In the genomic region with DNA sequence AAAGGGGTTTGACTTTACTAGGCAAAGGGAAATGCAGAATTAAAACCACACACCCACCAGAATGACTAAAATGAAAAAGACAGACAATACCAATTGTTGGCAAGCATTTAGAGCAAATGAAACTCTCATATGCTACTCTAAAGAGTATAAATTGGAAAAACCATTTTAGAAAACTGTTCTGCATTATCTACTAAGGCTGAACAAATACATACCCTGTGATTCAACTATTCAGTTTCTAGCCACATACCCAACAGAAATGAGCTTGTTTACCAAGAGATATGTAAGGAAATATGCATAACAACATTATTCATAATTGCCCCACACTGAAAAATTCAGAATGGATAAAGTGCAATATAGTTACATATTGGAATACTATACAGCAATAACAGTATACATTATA, we compare ENCODE assay signal across 17 cellular contexts. TPM values are rescaled to one million over a fixed set of nuclear protein-coding genes. Genes with fewer than 3 reads are reported as not detected.
DNase-seq lines count a peak whose midpoint lies in the region; ATAC-seq, FAIRE-seq and TF ChIP-seq lines count a peak whose summit lies in the region.
"Had no signal": no experiment of that assay in that cellular context is flagged by ENCODE, and none has a peak within 500 bp of the region (broad histone marks: within the 10 kb centered on the region; RNA-seq: fewer than 3 reads in every experiment).

No MANE protein-coding gene starts in this region.

- no peak for TF ChIP-seq EP300 in gastroesophageal sphincter (IDR thresholded peaks at IDR 0.05)

- no peaks in the 10 kb centered on the region for H3K27me3 Mint-ChIP-seq in T-helper 1 cell treated with Interleukin-12 subunit alpha and Interleukin-12 subunit beta and Interleukin-4 antibody, amounts not matched to agents 30 μg/mL and 1 μg/mL, for 36 hours (ENCODE audit: low read depth)
- H3K27me3 Mint-ChIP-seq in activated T-cell treated with anti-CD3 and anti-CD28 coated beads, Interleukin-2, amount 50 U/mL, for 72 hours (ENCODE audit: low read depth), result peaks cover 61% of the 10 kb centered on the region
- H3K27me3 Mint-ChIP-seq in astrocyte (ENCODE audit: low read depth, unreplicated experiment), result no peaks in the 10 kb centered on the region
- H3K27me3 Mint-ChIP-seq in stimulated activated naive CD8-positive, alpha-beta T cell treated with anti-CD3 and anti-CD28 coated beads, Interleukin-15, amount 100 ng/mL, for 72 hours, result peaks cover 19% of the 10 kb centered on the region

- H3K4me3 Mint-ChIP-seq in T-helper 1 cell treated with Interleukin-12 subunit alpha and Interleukin-12 subunit beta and Interleukin-4 antibody, amounts not matched to agents 30 μg/mL and 1 μg/mL, for 36 hours, result no peak overlapping the region
- peak overlapping the region in 1 of 2 donors; percentile 57 for H3K4me3 Mint-ChIP-seq in activated T-cell treated with anti-CD3 and anti-CD28 coated beads, Interleukin-2, amount 50 U/mL, for 72 hours
- H3K4me3 Mint-ChIP-seq in astrocyte (ENCODE audit: unreplicated experiment), result no peak overlapping the region
- H3K4me3 Mint-ChIP-seq in stimulated activated naive CD8-positive, alpha-beta T cell treated with anti-CD3 and anti-CD28 coated beads, Interleukin-15, amount 100 ng/mL, for 72 hours, result peak overlapping the region in 1 of 2 donors; percentile 12
- H3K4me3 Mint-ChIP-seq: CD8-positive, alpha-beta memory T cell; HFFc6 had no signal

- peaks cover 20% of the 10 kb centered on the region for H3K4me1 ChIP-seq in astrocyte (ENCODE audit: insufficient read depth, low read length)
- no peaks in the 10 kb centered on the region for H3K4me1 ChIP-seq in gastroesophageal sphincter

- H3K79me2 ChIP-seq in astrocyte (ENCODE audit: insufficient read depth, low read length), result no peaks in the 10 kb centered on the region

- TF ChIP-seq CTCF in astrocyte (IDR thresholded peaks at IDR 0.05; ENCODE audit: insufficient read depth, low read depth, low read length), result no peak
- TF ChIP-seq CTCF in gastroesophageal sphincter (IDR thresholded peaks at IDR 0.05), result no peak

- TF ChIP-seq POLR2A in gastroesophageal sphincter (IDR thresholded peaks at IDR 0.05), result no peak

- no peak overlapping the region for H3K27ac ChIP-seq in astrocyte (ENCODE audit: low read depth, low read length)
- H3K27ac ChIP-seq in gastroesophageal sphincter, result no peak overlapping the region
- H3K27ac ChIP-seq: 22Rv1 had no signal

- H3K36me3 ChIP-seq in astrocyte (ENCODE audit: insufficient read depth, low read length), result no peaks in the 10 kb centered on the region
- no peaks in the 10 kb centered on the region for H3K36me3 ChIP-seq in gastroesophageal sphincter

- DNase-seq in T-helper 1 cell (no peak), astrocyte (ENCODE audit: low read depth) (no peak)
- no peak for DNase-seq in activated T-cell treated with anti-CD3 and anti-CD28 coated beads, Interleukin-2, amount 50 U/mL, for 72 hours
- no peak for DNase-seq in activated T-cell treated with anti-CD3 and anti-CD28 coated beads, Interleukin-2, amount 50 U/mL, for 48 hours
- DNase-seq in stimulated activated naive CD8-positive, alpha-beta T cell treated with anti-CD3 and anti-CD28 coated beads, Interleukin-15, amount 100 ng/mL, for 72 hours, result no peak
- DNase-seq: CD8-positive, alpha-beta memory T cell; DMS53; GF-D8; HCEC 1CT; HFFc6 had no signal

- ATAC-seq in activated T-cell treated with anti-CD3 and anti-CD28 coated beads, Interleukin-2, amount 50 U/mL, for 72 hours (replicated peaks in 1 of 2), result peak; percentile 61 to 63
- ATAC-seq in stimulated activated naive CD8-positive, alpha-beta T cell treated with anti-CD3 and anti-CD28 coated beads, Interleukin-15, amount 100 ng/mL, for 72 hours, result peak; percentile 55
- ATAC-seq in GM19035 (IDR thresholded peaks at IDR 0.05; ENCODE audit: unreplicated experiment) (no peak), gastroesophageal sphincter (no peak)

- peaks cover 15% of the 10 kb centered on the region for H3K36me3 Mint-ChIP-seq in T-helper 1 cell treated with Interleukin-12 subunit alpha and Interleukin-12 subunit beta and Interleukin-4 antibody, amounts not matched to agents 30 μg/mL and 1 μg/mL, for 36 hours (ENCODE audit: low read depth)
- no peaks in the 10 kb centered on the region for H3K36me3 Mint-ChIP-seq in activated T-cell treated with anti-CD3 and anti-CD28 coated beads, Interleukin-2, amount 50 U/mL, for 72 hours (ENCODE audit: insufficient read depth in 2 of 2)
- no peaks in the 10 kb centered on the region for H3K36me3 Mint-ChIP-seq in astrocyte (ENCODE audit: low read depth, unreplicated experiment)

- peak overlapping the region; percentile 39 for H3K27ac Mint-ChIP-seq in T-helper 1 cell treated with Interleukin-12 subunit alpha and Interleukin-12 subunit beta and Interleukin-4 antibody, amounts not matched to agents 30 μg/mL and 1 μg/mL, for 36 hours
- no peak overlapping the region for H3K27ac Mint-ChIP-seq in activated T-cell treated with anti-CD3 and anti-CD28 coated beads, Interleukin-2, amount 50 U/mL, for 72 hours
- no peak overlapping the region for H3K27ac Mint-ChIP-seq in astrocyte (ENCODE audit: unreplicated experiment)
- no peak overlapping the region for H3K27ac Mint-ChIP-seq in stimulated activated naive CD8-positive, alpha-beta T cell treated with anti-CD3 and anti-CD28 coated beads, Interleukin-15, amount 100 ng/mL, for 72 hours
- H3K27ac Mint-ChIP-seq: HFFc6 had no signal

- H3K9ac ChIP-seq in astrocyte (ENCODE audit: low read length), result no peak overlapping the region

- H3K9me3 ChIP-seq in astrocyte (ENCODE audit: insufficient read depth, low read depth, low read length) (no peaks in the 10 kb centered on the region), gastroesophageal sphincter (no peaks in the 10 kb centered on the region)

- H2AFZ ChIP-seq in astrocyte (ENCODE audit: low read depth, low read length), result no peak overlapping the region

- H3K9me3 Mint-ChIP-seq in T-helper 1 cell treated with Interleukin-12 subunit alpha and Interleukin-12 subunit beta and Interleukin-4 antibody, amounts not matched to agents 30 μg/mL and 1 μg/mL, for 36 hours, result no peaks in the 10 kb centered on the region
- no peaks in the 10 kb centered on the region for H3K9me3 Mint-ChIP-seq in activated T-cell treated with anti-CD3 and anti-CD28 coated beads, Interleukin-2, amount 50 U/mL, for 72 hours
- H3K9me3 Mint-ChIP-seq in astrocyte (ENCODE audit: unreplicated experiment), result no peaks in the 10 kb centered on the region
- H3K9me3 Mint-ChIP-seq in stimulated activated naive CD8-positive, alpha-beta T cell treated with anti-CD3 and anti-CD28 coated beads, Interleukin-15, amount 100 ng/mL, for 72 hours, result peaks cover 0 to 4% of the 10 kb centered on the region in 2 donors
- H3K9me3 Mint-ChIP-seq: CD8-positive, alpha-beta memory T cell; HFFc6 had no signal

- H3K4me3 ChIP-seq in astrocyte (ENCODE audit: insufficient read depth, low read depth, low read length) (no peak overlapping the region), gastroesophageal sphincter (no peak overlapping the region)

- no peaks in the 10 kb centered on the region for H4K20me1 ChIP-seq in astrocyte (ENCODE audit: insufficient read depth, low read length)

- FAIRE-seq in astrocyte (lab: Jason Lieb, UNC), result peak; percentile 74

- H3K27me3 ChIP-seq in astrocyte (ENCODE audit: insufficient read depth, low read length) (no peaks in the 10 kb centered on the region), gastroesophageal sphincter (no peaks in the 10 kb centered on the region)

- H3K4me1 Mint-ChIP-seq in T-helper 1 cell treated with Interleukin-12 subunit alpha and Interleukin-12 subunit beta and Interleukin-4 antibody, amounts not matched to agents 30 μg/mL and 1 μg/mL, for 36 hours (ENCODE audit: low read depth), result peaks cover 52% of the 10 kb centered on the region
- peaks cover 66% of the 10 kb centered on the region for H3K4me1 Mint-ChIP-seq in activated T-cell treated with anti-CD3 and anti-CD28 coated beads, Interleukin-2, amount 50 U/mL, for 72 hours (ENCODE audit: low read depth)
- peaks cover 22% of the 10 kb centered on the region for H3K4me1 Mint-ChIP-seq in astrocyte (ENCODE audit: low read depth, unreplicated experiment)
- H3K4me1 Mint-ChIP-seq in stimulated activated naive CD8-positive, alpha-beta T cell treated with anti-CD3 and anti-CD28 coated beads, Interleukin-15, amount 100 ng/mL, for 72 hours, result peaks cover 69% of the 10 kb centered on the region

- H3K4me2 ChIP-seq in astrocyte (ENCODE audit: low read length), result no peak overlapping the region

RNA-seq across cellular contexts. Expression of a gene that starts 8.5 kb away (rescaled TPM):
- total RNA-seq in activated T-cell treated with anti-CD3 and anti-CD28 coated beads, Interleukin-2, amount 50 U/mL, for 72 hours, result 1 to 10 TPM in 1 of 2 donors, under 1 TPM in 1; 0.89 to 5.4 TPM
- not detected in 2 replicates for total RNA-seq in astrocyte
- total RNA-seq in gastroesophageal sphincter, result not detected
- total RNA-seq: A673, H4, HFFc6, HT1080 had no signal

RNA-seq across cellular contexts. Expression of a gene that starts 36.3 kb away (rescaled TPM):
- 1 to 10 TPM in 1 of 2 donors, under 1 TPM in 1; 0.53 to 1.6 TPM for total RNA-seq in activated T-cell treated with anti-CD3 and anti-CD28 coated beads, Interleukin-2, amount 50 U/mL, for 72 hours
- total RNA-seq in astrocyte, result not detected in 2 replicates
- total RNA-seq in gastroesophageal sphincter, result not detected
- total RNA-seq: A673, H4, HFFc6, HT1080 had no signal

Comparison
In these comparisons a context has a peak if more than half of its experiments do, and no peak if none do; other contexts are left out.
1. ATAC-seq: peak in activated T-cell treated with anti-CD3 and anti-CD28 coated beads, Interleukin-2, amount 50 U/mL, for 72 hours (2 of 2) and stimulated activated naive CD8-positive, alpha-beta T cell treated with anti-CD3 and anti-CD28 coated beads, Interleukin-15, amount 100 ng/mL, for 72 hours (single experiment); none in GM19035 (single experiment) and gastroesophageal sphincter (single experiment).